Comparison of ENCODE assay signal across 19 cellular contexts in the genomic region with DNA sequence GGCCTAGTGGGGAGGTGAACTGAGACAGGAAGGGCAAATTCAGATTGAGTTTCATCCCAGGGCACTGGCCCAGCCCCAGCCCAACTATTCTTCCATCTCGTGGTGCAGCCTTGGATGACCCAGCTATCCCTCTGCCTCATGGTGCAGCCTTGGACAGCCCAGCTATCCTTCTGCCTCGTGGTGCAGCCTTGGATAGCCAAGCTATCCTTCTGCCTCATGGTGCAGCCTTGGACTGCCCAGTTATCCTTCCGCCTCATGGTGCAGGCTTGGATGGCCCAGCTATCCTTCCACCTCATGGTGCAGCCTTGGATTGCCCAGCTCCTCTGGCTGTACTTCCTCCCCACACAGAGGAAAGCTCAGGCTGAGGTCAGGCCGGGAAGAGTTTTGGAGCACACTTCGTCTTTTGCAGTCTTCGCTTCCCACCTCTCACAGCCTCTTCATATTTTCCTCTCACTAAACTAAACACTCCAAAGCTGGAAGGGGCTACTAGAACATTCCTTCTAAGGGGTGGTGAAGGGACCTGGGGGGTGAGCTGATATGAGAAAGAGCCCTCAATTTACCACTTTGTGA.
DNase-seq lines count a peak whose midpoint lies in the region; ATAC-seq, FAIRE-seq and TF ChIP-seq lines count a peak whose summit lies in the region.
"Had no signal": no experiment of that assay in that cellular context is flagged by ENCODE, and none has a peak within 500 bp of the region (broad histone marks: within the 10 kb centered on the region; RNA-seq: fewer than 3 reads in every experiment).

No MANE protein-coding gene starts in this region.

- intact Hi-C loops in HepG2 (cut with micrococcal nuclease; ENCODE audit: unreplicated experiment) (loop anchor here (10.0 kb wide), 1 partner anchor 553 kb away; no protein-coding TSS in a partner anchor), right lobe of liver (cut with DNase I) (no loop called here), GM12878 (cut with micrococcal nuclease; ENCODE audit: unreplicated experiment) (no loop called here), transverse colon (cut with DNase I; ENCODE audit: low total_unique reads) (loop anchor here (10.0 kb wide), 1 partner anchor 543 kb away; no protein-coding TSS in a partner anchor)

- TF ChIP-seq EP300 in HepG2 (IDR thresholded peaks at IDR 0.05; ENCODE audit: low read depth in 2 of 2, low read length in 2 of 2) (no peak), HepG2 (CRISPR knock-in tag; IDR thresholded peaks at IDR 0.05; ENCODE audit: borderline replicate concordance) (no peak), GM12878 (IDR thresholded peaks at IDR 0.05; ENCODE audit: borderline replicate concordance in 1 of 2, control insufficient read depth in 1 of 2, low read depth in 2 of 2, low read length in 2 of 2) (no peak), transverse colon (IDR thresholded peaks at IDR 0.05; ENCODE audit: low read depth) (no peak)

- no peaks in the 10 kb centered on the region for H3K4me1 ChIP-seq in HepG2 (ENCODE audit: insufficient read depth, low read length)
- H3K4me1 ChIP-seq in right lobe of liver = no peaks in the 10 kb centered on the region
- no peaks in the 10 kb centered on the region for H3K4me1 ChIP-seq in GM12878 (ENCODE audit: control insufficient read depth, insufficient read depth, low read length)
- H3K4me1 ChIP-seq in transverse colon = peaks cover 0 to 15% (median 0%) of the 10 kb centered on the region in 4 donors

- FAIRE-seq in HepG2 (lab: Jason Lieb, UNC) (no peak), GM12878 (lab: Jason Lieb, UNC) (no peak)
- FAIRE-seq: GM12892 had no signal

- BruUV-seq in HepG2 (replicated peaks; lab: Mats Ljungman, UMichigan) (no TSS peak), GM12878 (replicated peaks; lab: Mats Ljungman, UMichigan) (no TSS peak)

- no peak overlapping the region for H3K9ac ChIP-seq in HepG2 (ENCODE audit: insufficient read depth, low read depth, low read length)
- H3K9ac ChIP-seq in GM12878 (ENCODE audit: control insufficient read depth, insufficient read depth, low read length) = no peak overlapping the region
- H3K9ac ChIP-seq: GM23248 had no signal

- no peak overlapping the region for H3K4me3 ChIP-seq in HepG2 (replicated peaks in 1 of 3; ENCODE audit: insufficient read depth in 1 of 3, low read depth in 2 of 3, low read length in 3 of 3)
- H3K4me3 ChIP-seq in right lobe of liver = no peak overlapping the region
- H3K4me3 ChIP-seq in GM12878 = no peak overlapping the region
- H3K4me3 ChIP-seq in coronary artery = peak overlapping the region; percentile 14
- H3K4me3 ChIP-seq in transverse colon = no peak overlapping the region
- H3K4me3 ChIP-seq: GM23248 had no signal

- POLR2A ChIA-PET in HepG2 (lab: Yijun Ruan, JAX) (no interaction called here), GM12878 (lab: Charles Lee) (no interaction called here)

- H4K20me1 ChIP-seq in HepG2 (ENCODE audit: insufficient read depth, low read length) (0 out of 2 replicates have a peak, but pooled peaks cover 4% of the 10 kb centered on the region), GM12878 (ENCODE audit: control insufficient read depth, insufficient read depth) (no peaks in the 10 kb centered on the region)

- TF ChIP-seq POLR2A in HepG2 (IDR thresholded peaks at IDR 0.05; ENCODE audit: insufficient read depth in 1 of 2, low read depth in 2 of 2, low read length in 2 of 2) (no peak), right lobe of liver (IDR thresholded peaks at IDR 0.05) (no peak), GM12878 (IDR thresholded peaks at IDR 0.05; ENCODE audit: low read depth, low read length) (no peak), transverse colon (IDR thresholded peaks at IDR 0.05) (no peak)

- SMC1A ChIA-PET in GM12878 (lab: Charles Lee; ENCODE audit: uncharacterized antibody, unreplicated experiment) = no interaction called here

- H3K27me3 ChIP-seq in HepG2 (ENCODE audit: control insufficient read depth in 1 of 2, insufficient read depth in 2 of 2, low read length in 2 of 2) = peaks cover 17 to 54% of the 10 kb centered on the region in 2 experiments; a peak in 4 of 5 replicates
- no peaks in the 10 kb centered on the region for H3K27me3 ChIP-seq in right lobe of liver
- H3K27me3 ChIP-seq in GM12878 (replicated peaks in 1 of 2; ENCODE audit: control insufficient read depth in 2 of 2, insufficient read depth in 2 of 2, low read length in 1 of 2) = no peaks in the 10 kb centered on the region
- H3K27me3 ChIP-seq in transverse colon = peaks cover 28% of the 10 kb centered on the region

- WGBS in HepG2 (ENCODE audit: low lambda C conversion rate) = 41% methylated on average over 4 of the region's 6 CpGs
- WGBS in right lobe of liver (ENCODE audit: insufficient coverage, low coverage, low lambda C conversion rate, missing lambda C conversion rate) = 79% methylated on average over 4 of the region's 6 CpGs
- 19% methylated on average over 6 of the region's 6 CpGs for WGBS in GM12878 (ENCODE audit: insufficient coverage, insufficient replicate concordance, low lambda C conversion rate, missing lambda C conversion rate)
- 83 to 100% methylated on average over 2 to 6 of the region's 6 CpGs for WGBS in transverse colon (ENCODE audit: low coverage in 1 of 2), 2 donors

- no peak for ATAC-seq in HepG2
- ATAC-seq in right lobe of liver = no peak
- no peak for ATAC-seq in GM12878
- ATAC-seq in HG02763 (IDR thresholded peaks at IDR 0.05; ENCODE audit: unreplicated experiment) = no peak

- in situ Hi-C loops in HepG2 (cut with HindIII; ENCODE audit: extremely low pct_ligation_motif_present, low pct_unique_long_range_greater_than_20kb) = no loop called here
- in situ Hi-C loops in GM12878 (cut with MboI) = no loop called here
- in situ Hi-C loops in transverse colon (cut with MboI; ENCODE audit: low pct_ligation_motif_present in 1 of 4, low pct_unique_long_range_greater_than_20kb in 1 of 4, low sequenced_read_pairs in 3 of 4) = no loop called here

- RAD21 ChIA-PET in GM12878 (lab: Charles Lee; ENCODE audit: unreplicated experiment) = no interaction called here

- H2AFZ ChIP-seq in HepG2 (ENCODE audit: low read length) (no peak overlapping the region), GM12878 (ENCODE audit: control insufficient read depth, low read depth, low read length) (no peak overlapping the region)
- H2AFZ ChIP-seq: GM23248 had no signal

- H3K79me2 ChIP-seq in HepG2 (ENCODE audit: insufficient read depth, low read length) (no peaks in the 10 kb centered on the region), GM12878 (ENCODE audit: control insufficient read depth, insufficient read depth, low read length) (no peaks in the 10 kb centered on the region)

- no peak for TF ChIP-seq CTCF in HepG2 (CRISPR knock-in tag; IDR thresholded peaks at IDR 0.05)
- TF ChIP-seq CTCF in right lobe of liver (IDR thresholded peaks at IDR 0.05) = no peak
- no peak for TF ChIP-seq CTCF in GM12878 (IDR thresholded peaks at IDR 0.05 in 2 of 3, conservative IDR thresholded peaks at IDR 0.05 in 1 of 3; ENCODE audit: control insufficient read depth in 2 of 3, extremely low read depth in 1 of 3, insufficient read depth in 1 of 3, low read depth in 3 of 3, low read length in 3 of 3)
- no peak for TF ChIP-seq CTCF in coronary artery (IDR thresholded peaks at IDR 0.05)
- TF ChIP-seq CTCF in transverse colon (IDR thresholded peaks at IDR 0.05) = no peak

- DNase-seq in HepG2 (ENCODE audit: low spot score) = no peak
- DNase-seq in right lobe of liver = no peak
- DNase-seq in GM12878 (ENCODE audit: low read depth, low spot score) = no peak
- no peak for DNase-seq in coronary artery (ENCODE audit: low spot score)
- DNase-seq in T-helper 2 cell = no peak
- no peak for DNase-seq in transverse colon
- DNase-seq: 8988T; C1 segment of cervical spinal cord; Calu3; CD4-positive, alpha-beta memory T cell; COR-L47; DMS53; DMS79 treated with DMSO at 0.1 percent for 48 hours; GF-D8; GM23248; H9 had no signal

- H3K4me2 ChIP-seq in HepG2 (ENCODE audit: low read depth, low read length) (no peak overlapping the region), GM12878 (ENCODE audit: control insufficient read depth, insufficient read depth) (no peak overlapping the region)

- CTCF ChIA-PET in HepG2 (lab: Yijun Ruan, JAX; ENCODE audit: low intra/inter-chr PET ratio, low total read pairs) = no interaction called here
- CTCF ChIA-PET in GM12878 (lab: Yijun Ruan, JAX) = no interaction called here

- TF ChIP-seq RAD21 in HepG2 (CRISPR knock-in tag; IDR thresholded peaks at IDR 0.05) = no peak
- no peak for TF ChIP-seq RAD21 in GM12878 (IDR thresholded peaks at IDR 0.05; ENCODE audit: insufficient read depth, low read depth, low read length)

- H3K27ac ChIP-seq in HepG2 (ENCODE audit: extremely low read length, insufficient read depth, low read length) (no peak overlapping the region), right lobe of liver (no peak overlapping the region), GM12878 (ENCODE audit: control insufficient read depth, insufficient read depth) (no peak overlapping the region), coronary artery (no peak overlapping the region), temporal lobe (ENCODE audit: low read depth, low read length) (peak overlapping the region; percentile 38), transverse colon (no peak overlapping the region)
- H3K27ac ChIP-seq: GM23248 had no signal

- H3K9me3 ChIP-seq in HepG2 (ENCODE audit: low read length) (peaks cover 10% of the 10 kb centered on the region), right lobe of liver (peaks cover 0 to 3% (median 0%) of the 10 kb centered on the region in 4 donors), GM12878 (replicated peaks; ENCODE audit: control insufficient read depth, insufficient read depth, low read length) (peaks cover 2% of the 10 kb centered on the region; the same call in 1 of the 3 replicates), transverse colon (peaks cover 10 to 11% of the 10 kb centered on the region in 2 donors)

- H3K36me3 ChIP-seq in HepG2 (replicated peaks in 1 of 2; ENCODE audit: control insufficient read depth in 1 of 2, insufficient read depth in 2 of 2, low read length in 2 of 2) = no peaks in the 10 kb centered on the region
- H3K36me3 ChIP-seq in right lobe of liver = no peaks in the 10 kb centered on the region
- H3K36me3 ChIP-seq in GM12878 (ENCODE audit: control insufficient read depth in 2 of 2, insufficient read depth in 2 of 2, low read length in 1 of 2) = no peaks in the 10 kb centered on the region
- no peaks in the 10 kb centered on the region for H3K36me3 ChIP-seq in transverse colon

TF ChIP-seq in HepG2, 621 proteins besides CTCF, POLR2A, EP300 and RAD21:
- TF ChIP-seq CCDC6 (CRISPR knock-in tag; IDR thresholded peaks at IDR 0.05) (no peak), ZFP90 (CRISPR knock-in tag; IDR thresholded peaks at IDR 0.05; ENCODE audit: borderline replicate concordance) (peak; percentile 100)

Comparison
In these comparisons a context has a peak if more than half of its experiments do, and no peak if none do; other contexts are left out.
1. intact Hi-C loops: an anchor here in HepG2 (10.0 kb wide) and transverse colon (10.0 kb wide); none called in right lobe of liver and GM12878.